9 cellular contexts compared by ENCODE assay signal in genomic region chr1:211606914-211607751, GRCh38. TPM values are rescaled to one million over a fixed set of nuclear protein-coding genes. Genes with fewer than 3 reads are reported as not detected.
DNase-seq lines count a peak whose midpoint lies in the region; ATAC-seq and TF ChIP-seq lines count a peak whose summit lies in the region.
"Had no signal": no experiment of that assay in that cellular context is flagged by ENCODE, and none has a peak within 500 bp of the region (broad histone marks: within the 10 kb centered on the region; RNA-seq: fewer than 3 reads in every experiment).

No MANE protein-coding gene starts in this region.

- no peaks in the 10 kb centered on the region for H3K9me2 ChIP-seq in hepatocyte (replicated peaks; ENCODE audit: insufficient read depth)

- peak overlapping the region; percentile 84 for H3K4me3 ChIP-seq in OCI-LY3 (ENCODE audit: low read length)
- H3K4me3 ChIP-seq in fibroblast of villous mesenchyme (ENCODE audit: low read depth, low read length): peak overlapping the region; percentile 51
- H3K4me3 ChIP-seq in hepatocyte: no peak overlapping the region
- H3K4me3 ChIP-seq in prostate gland: no peak overlapping the region
- H3K4me3 ChIP-seq: A549 had no signal

- 81% methylated on average over 12 of the region's 12 CpGs for WGBS in hepatocyte (ENCODE audit: low lambda C conversion rate, missing lambda C conversion rate)
- 84% methylated on average over 12 of the region's 12 CpGs for WGBS in prostate gland

- H2AFZ ChIP-seq in OCI-LY3 (ENCODE audit: low read depth, low read length) (peak overlapping the region; percentile 96), hepatocyte (no peak overlapping the region)

- H3K9ac ChIP-seq in OCI-LY3 (ENCODE audit: low read length): peak overlapping the region; percentile 92

- no peak for TF ChIP-seq POLR2A in prostate gland (IDR thresholded peaks at IDR 0.05)

- DNase-seq in activated CD4-positive, CD25-positive, alpha-beta regulatory T cell (lab: John Stamatoyannopoulos, UW): no peak
- peak; percentile 95 for DNase-seq in fibroblast of villous mesenchyme (ENCODE audit: low read depth)
- no peak for DNase-seq in type B pancreatic cell (ENCODE audit: extremely low spot score, unreplicated experiment)
- no peak for DNase-seq in hepatocyte (ENCODE audit: low spot score)
- no peak for DNase-seq in prostate gland (ENCODE audit: low spot score)

- peak overlapping the region; percentile 87 for H3K4me2 ChIP-seq in OCI-LY3 (ENCODE audit: low read length)
- H3K4me2 ChIP-seq in hepatocyte: no peak overlapping the region
- H3K4me2 ChIP-seq: A549 had no signal

- no peak overlapping the region for H3K4me3 Mint-ChIP-seq in type B pancreatic cell

- peaks cover 44% of the 10 kb centered on the region for H3K4me1 Mint-ChIP-seq in type B pancreatic cell (ENCODE audit: unreplicated experiment)

- peak; percentile 38 to 55 for ATAC-seq in activated CD4-positive, CD25-positive, alpha-beta regulatory T cell treated with anti-CD3 and anti-CD28 coated beads, Interleukin-2, amount 50 U/mL, for 24 hours
- peak; percentile 96 for ATAC-seq in HG02759 (IDR thresholded peaks at IDR 0.05; ENCODE audit: unreplicated experiment)
- ATAC-seq: A549 had no signal

- no peak for TF ChIP-seq CTCF in OCI-LY3 (IDR thresholded peaks at IDR 0.05; ENCODE audit: low read depth, low read length)
- TF ChIP-seq CTCF in fibroblast of villous mesenchyme (IDR thresholded peaks at IDR 0.05; ENCODE audit: insufficient read depth, low read depth, low read length): no peak
- TF ChIP-seq CTCF in type B pancreatic cell (conservative IDR thresholded peaks at IDR 0.05): no peak
- TF ChIP-seq CTCF in hepatocyte (IDR thresholded peaks at IDR 0.05; ENCODE audit: poor library complexity): no peak
- TF ChIP-seq CTCF in prostate gland (IDR thresholded peaks at IDR 0.05): no peak

- H3K36me3 Mint-ChIP-seq in type B pancreatic cell: no peaks in the 10 kb centered on the region

- H4K20me1 ChIP-seq in OCI-LY3 (ENCODE audit: insufficient read depth, low read length) (no peaks in the 10 kb centered on the region), hepatocyte (ENCODE audit: insufficient read depth, poor library complexity, severe bottlenecking) (no peaks in the 10 kb centered on the region)

- H3K9me3 ChIP-seq in OCI-LY3 (ENCODE audit: insufficient read depth, low read length) (no peaks in the 10 kb centered on the region), hepatocyte (ENCODE audit: low read depth) (no peaks in the 10 kb centered on the region), prostate gland (no peaks in the 10 kb centered on the region)
- H3K9me3 ChIP-seq: A549 had no signal

- peaks cover 13% of the 10 kb centered on the region for H3K79me2 ChIP-seq in OCI-LY3 (ENCODE audit: low read length)
- H3K79me2 ChIP-seq in hepatocyte: no peaks in the 10 kb centered on the region

- intact Hi-C loops in prostate gland (cut with DNase I): no loop called here

- H3K4me1 ChIP-seq in OCI-LY3 (ENCODE audit: low read length) (peaks cover 17% of the 10 kb centered on the region), hepatocyte (ENCODE audit: insufficient read depth) (peaks cover 27% of the 10 kb centered on the region), prostate gland (replicated peaks) (peaks cover 7% of the 10 kb centered on the region)

- peak overlapping the region; percentile 35 for H3K27ac Mint-ChIP-seq in type B pancreatic cell

- H3K36me3 ChIP-seq in OCI-LY3 (replicated peaks; ENCODE audit: low read depth, low read length): peaks cover 6% of the 10 kb centered on the region
- no peaks in the 10 kb centered on the region for H3K36me3 ChIP-seq in hepatocyte (replicated peaks; ENCODE audit: insufficient read depth, low read depth)
- no peaks in the 10 kb centered on the region for H3K36me3 ChIP-seq in prostate gland

- H3K27me3 Mint-ChIP-seq in type B pancreatic cell: no peaks in the 10 kb centered on the region

- H3K27ac ChIP-seq in OCI-LY3 (ENCODE audit: low read length) (peak overlapping the region; percentile 87), hepatocyte (no peak overlapping the region), prostate gland (no peak overlapping the region)
- H3K27ac ChIP-seq: A549 had no signal

- no peaks in the 10 kb centered on the region for H3K9me3 Mint-ChIP-seq in type B pancreatic cell

- no peaks in the 10 kb centered on the region for H3K27me3 ChIP-seq in OCI-LY3 (ENCODE audit: low read depth, low read length)
- no peaks in the 10 kb centered on the region for H3K27me3 ChIP-seq in hepatocyte
- no peaks in the 10 kb centered on the region for H3K27me3 ChIP-seq in prostate gland (replicated peaks; ENCODE audit: insufficient read depth)

RNA-seq across cellular contexts. Expression of gene SLC30A1, which starts 28.2 kb away (rescaled TPM):
- total RNA-seq in fibroblast of villous mesenchyme (23.5 and 41.9 TPM in 2 replicates), type B pancreatic cell (ENCODE audit: low replicate concordance) (21.8 and 46.2 TPM in 2 replicates), hepatocyte (84.7 and 87.2 TPM in 2 replicates), prostate gland (10 to 100 TPM; 12.5 to 22.0 TPM)
- 23.1 and 31.3 TPM in 2 replicates for polyA plus RNA-seq in hepatocyte

Comparison
In these comparisons a context has a peak if more than half of its experiments do, and no peak if none do; other contexts are left out.
1. H3K4me3 ChIP-seq: peak in OCI-LY3 (single experiment) and fibroblast of villous mesenchyme (single experiment); none in hepatocyte (single experiment) and prostate gland (0 of 2).